Comparison of ENCODE assay signal across 4 cellular contexts in the genomic region with DNA sequence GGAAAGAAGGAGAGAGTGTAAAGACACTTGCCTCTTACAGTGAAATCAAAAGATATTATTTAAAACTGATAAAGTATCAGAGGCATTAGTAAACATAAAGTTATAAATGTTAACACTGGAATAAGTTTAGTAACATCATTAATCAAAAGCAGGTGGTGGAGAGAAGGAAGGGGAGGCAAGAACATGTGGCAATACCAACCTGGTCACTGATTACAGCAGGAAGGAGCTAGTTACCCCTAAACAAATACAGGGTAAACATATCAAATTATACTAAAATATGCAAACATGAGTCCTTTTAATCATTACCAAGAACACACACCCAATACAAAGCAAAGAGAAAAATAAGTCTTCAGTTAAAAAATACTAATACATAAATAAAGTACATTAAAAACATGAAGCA. TPM values are rescaled to one million over a fixed set of nuclear protein-coding genes. Genes with fewer than 3 reads are reported as not detected.
"Had no signal": no experiment of that assay in that cellular context is flagged by ENCODE, and none has a peak within 500 bp of the region (broad histone marks: within the 10 kb centered on the region; RNA-seq: fewer than 3 reads in every experiment).

No MANE protein-coding gene starts in this region.

RNA-seq across cellular contexts. Expression of a gene that starts 25.2 kb away (rescaled TPM):
- total RNA-seq: LHCN-M2, M059J had no signal

RNA-seq across cellular contexts. Expression of a gene that starts 25.4 kb away (rescaled TPM):
- total RNA-seq: LHCN-M2, M059J, NCI-H460 had no signal

RNA-seq across cellular contexts. Expression of a gene that starts 43.5 kb away (rescaled TPM):
- total RNA-seq: MCF 10A, NCI-H460 had no signal
